16 cellular contexts compared by ENCODE assay signal in the genomic region with DNA sequence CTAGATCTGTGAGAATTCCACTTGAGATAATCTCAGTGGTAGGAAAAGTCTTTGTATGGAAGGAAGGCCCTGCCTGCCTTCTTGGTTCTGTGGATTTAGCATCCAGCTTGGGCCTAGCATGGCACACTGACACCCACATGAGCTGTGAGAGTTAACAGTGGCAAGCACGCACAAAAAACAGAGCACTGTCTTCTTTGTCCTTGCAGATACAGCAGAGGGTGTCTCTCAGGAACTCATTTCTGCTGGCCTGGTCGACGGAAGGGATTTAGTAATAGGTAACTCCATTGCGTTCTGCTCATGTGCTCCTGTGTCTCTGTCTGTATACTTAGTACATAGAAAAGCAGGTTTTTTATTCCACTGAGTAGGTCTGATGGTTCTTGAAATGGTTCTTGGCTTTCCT. TPM values are rescaled to one million over a fixed set of nuclear protein-coding genes. Genes with fewer than 3 reads are reported as not detected.
DNase-seq lines count a peak whose midpoint lies in the region; ATAC-seq and TF ChIP-seq lines count a peak whose summit lies in the region.
"Had no signal": no experiment of that assay in that cellular context is flagged by ENCODE, and none has a peak within 500 bp of the region (broad histone marks: within the 10 kb centered on the region; RNA-seq: fewer than 3 reads in every experiment).

No MANE protein-coding gene starts in this region.

- 95 to 96% methylated on average over 4 of the region's 4 CpGs for WGBS in endodermal cell (ENCODE audit: insufficient coverage in 1 of 2, insufficient read length in 1 of 2), 2 experiments

- H3K27me3 Mint-ChIP-seq in endodermal cell (ENCODE audit: insufficient read depth) (no peaks in the 10 kb centered on the region), osteocyte (ENCODE audit: unreplicated experiment) (no peaks in the 10 kb centered on the region)
- H3K27me3 Mint-ChIP-seq: CD4-positive, CD25-positive, alpha-beta regulatory T cell had no signal

- no peaks in the 10 kb centered on the region for H3K79me2 ChIP-seq in OCI-LY3 (ENCODE audit: low read length)

- TF ChIP-seq CTCF in left ventricle myocardium inferior (IDR thresholded peaks at IDR 0.05; ENCODE audit: borderline replicate concordance) (no peak), OCI-LY3 (IDR thresholded peaks at IDR 0.05; ENCODE audit: low read depth, low read length) (0 out of 2 replicates have a peak, but pooled peaks have one; percentile 22), endodermal cell (conservative IDR thresholded peaks at IDR 0.05) (peak; percentile 1), osteocyte (IDR thresholded peaks at IDR 0.05) (no peak)

- H3K9ac ChIP-seq in OCI-LY3 (ENCODE audit: low read length) (no peak overlapping the region), endodermal cell (ENCODE audit: extremely low read depth, low read length, poor library complexity, severe bottlenecking) (no peak overlapping the region)

- H3K4me3 ChIP-seq in left ventricle myocardium inferior, result no peak overlapping the region
- no peak overlapping the region for H3K4me3 ChIP-seq in OCI-LY3 (ENCODE audit: low read length)
- no peak overlapping the region for H3K4me3 ChIP-seq in endodermal cell (ENCODE audit: low read length)
- H3K4me3 ChIP-seq: HAP-1 had no signal

- H2AFZ ChIP-seq in OCI-LY3 (ENCODE audit: low read depth, low read length), result no peak overlapping the region

- no peaks in the 10 kb centered on the region for H3K9me3 Mint-ChIP-seq in endodermal cell
- no peaks in the 10 kb centered on the region for H3K9me3 Mint-ChIP-seq in osteocyte (ENCODE audit: unreplicated experiment)
- H3K9me3 Mint-ChIP-seq: CD4-positive, CD25-positive, alpha-beta regulatory T cell; CD8-positive, alpha-beta T cell; HFFc6 had no signal

- peaks cover 51% of the 10 kb centered on the region for H3K36me3 Mint-ChIP-seq in endodermal cell (ENCODE audit: low read depth)
- H3K36me3 Mint-ChIP-seq in osteocyte (ENCODE audit: unreplicated experiment), result peaks cover 74% of the 10 kb centered on the region

- H3K36me3 ChIP-seq in left ventricle myocardium inferior, result peaks cover 75% of the 10 kb centered on the region
- H3K36me3 ChIP-seq in OCI-LY3 (replicated peaks; ENCODE audit: low read depth, low read length), result peaks cover 85% of the 10 kb centered on the region
- H3K36me3 ChIP-seq in endodermal cell (ENCODE audit: control insufficient read depth, insufficient read depth, low read length), result peaks cover 91% of the 10 kb centered on the region

- no peaks in the 10 kb centered on the region for H3K9me3 ChIP-seq in left ventricle myocardium inferior (replicated peaks)
- H3K9me3 ChIP-seq in OCI-LY3 (ENCODE audit: insufficient read depth, low read length), result no peaks in the 10 kb centered on the region
- H3K9me3 ChIP-seq in endodermal cell (ENCODE audit: control insufficient read depth, low read length), result no peaks in the 10 kb centered on the region
- H3K9me3 ChIP-seq: Caco-2, HAP-1 had no signal

- H3K27ac ChIP-seq in left ventricle myocardium inferior (replicated peaks), result peak overlapping the region; percentile 16
- no peak overlapping the region for H3K27ac ChIP-seq in OCI-LY3 (ENCODE audit: low read length)
- no peak overlapping the region for H3K27ac ChIP-seq in endodermal cell (ENCODE audit: low read depth, low read length)

- no peak overlapping the region for H3K4me3 Mint-ChIP-seq in endodermal cell
- no peak overlapping the region for H3K4me3 Mint-ChIP-seq in osteocyte (ENCODE audit: unreplicated experiment)
- H3K4me3 Mint-ChIP-seq: CD4-positive, CD25-positive, alpha-beta regulatory T cell; CD8-positive, alpha-beta T cell; HFFc6 had no signal

- DNase-seq in left ventricle myocardium inferior (no peak), Right ventricle myocardium superior (no peak), endodermal cell (no peak), osteocyte (ENCODE audit: extremely low spot score, unreplicated experiment) (no peak)
- DNase-seq: C1 segment of cervical spinal cord; Caco-2; CD4-positive, CD25-positive, alpha-beta regulatory T cell; CD8-positive, alpha-beta T cell; DMS153; DND-41; GOT3; HFFc6 had no signal

- H3K4me2 ChIP-seq in OCI-LY3 (ENCODE audit: low read length), result no peak overlapping the region

- peaks cover 19% of the 10 kb centered on the region for H3K4me1 ChIP-seq in left ventricle myocardium inferior
- H3K4me1 ChIP-seq in OCI-LY3 (ENCODE audit: low read length), result no peaks in the 10 kb centered on the region
- no peaks in the 10 kb centered on the region for H3K4me1 ChIP-seq in endodermal cell (ENCODE audit: control insufficient read depth, insufficient read depth, low read length)
- H3K4me1 ChIP-seq: Caco-2, HAP-1 had no signal

- intact Hi-C loops in left ventricle myocardium inferior (cut with micrococcal nuclease), result no loop called here
- intact Hi-C loops in Right ventricle myocardium superior (cut with DNase I), result no loop called here

- ATAC-seq in Right ventricle myocardium superior (ENCODE audit: poor library complexity) (no peak), HG02938 (IDR thresholded peaks at IDR 0.05; ENCODE audit: unreplicated experiment) (no peak)
- ATAC-seq: CD8-positive, alpha-beta T cell had no signal

- H3K27me3 ChIP-seq in left ventricle myocardium inferior (ENCODE audit: low read depth) (no peaks in the 10 kb centered on the region), OCI-LY3 (ENCODE audit: low read depth, low read length) (no peaks in the 10 kb centered on the region), endodermal cell (ENCODE audit: control insufficient read depth, insufficient read depth, low read length, poor library complexity, severe bottlenecking) (no peaks in the 10 kb centered on the region)

- peaks cover 5% of the 10 kb centered on the region for H3K4me1 Mint-ChIP-seq in endodermal cell
- peaks cover 34% of the 10 kb centered on the region for H3K4me1 Mint-ChIP-seq in osteocyte (ENCODE audit: unreplicated experiment)

- 0 out of 2 replicates have a peak, but pooled peaks cover 7% of the 10 kb centered on the region for H4K20me1 ChIP-seq in OCI-LY3 (ENCODE audit: insufficient read depth, low read length)

- no peak overlapping the region for H3K27ac Mint-ChIP-seq in endodermal cell
- no peak overlapping the region for H3K27ac Mint-ChIP-seq in osteocyte (ENCODE audit: unreplicated experiment)
- H3K27ac Mint-ChIP-seq: CD8-positive, alpha-beta T cell; HFFc6 had no signal

RNA-seq across cellular contexts. Expression of a gene that starts 14.4 kb away (rescaled TPM):
- total RNA-seq in left ventricle myocardium inferior (not detected), Right ventricle myocardium superior (not detected), endodermal cell (under 1 TPM; 0.13 to 0.33 TPM), osteocyte (0.99 and 1.2 TPM in 2 replicates)
- polyA plus RNA-seq in endodermal cell (2013, experiment 1 of 2), result not detected
- not detected for polyA plus RNA-seq in endodermal cell (2013, experiment 2 of 2)
- total RNA-seq: A172 had no signal

RNA-seq across cellular contexts. Expression of a gene that starts 30.9 kb away (rescaled TPM):
- not detected for total RNA-seq in left ventricle myocardium inferior
- not detected for total RNA-seq in Right ventricle myocardium superior
- total RNA-seq in endodermal cell, result under 1 TPM in 1 of 2 donors, not detected in 1; 0.20 TPM
- not detected for polyA plus RNA-seq in endodermal cell (2013, experiment 1 of 2)
- not detected for polyA plus RNA-seq in endodermal cell (2013, experiment 2 of 2)
- total RNA-seq in osteocyte, result 0.30 and 0.47 TPM in 2 replicates
- total RNA-seq: A172; CD4-positive, CD25-positive, alpha-beta regulatory T cell; CD8-positive, alpha-beta T cell had no signal
- polyA plus RNA-seq: CD4-positive, CD25-positive, alpha-beta regulatory T cell had no signal

Comparison
In these comparisons a context has a peak if more than half of its experiments do, and no peak if none do; other contexts are left out.
1. CTCF ChIP-seq: peak in OCI-LY3 (single experiment) and endodermal cell (single experiment); none in left ventricle myocardium inferior (single experiment) and osteocyte (single experiment).